ENCODE assay signal across 17 cellular contexts in genomic region chr3:27521872-27522265, GRCh38. TPM values are rescaled to one million over a fixed set of nuclear protein-coding genes. Genes with fewer than 3 reads are reported as not detected.
A peak's percentile ranks its signal among the peaks of the same experiment; 100 is the strongest.
DNase-seq lines count a peak whose midpoint lies in the region; ATAC-seq, FAIRE-seq and TF ChIP-seq lines count a peak whose summit lies in the region.
"Had no signal": no experiment of that assay in that cellular context is flagged by ENCODE, and none has a peak within 500 bp of the region (broad histone marks: within the 10 kb centered on the region; RNA-seq: fewer than 3 reads in every experiment).

No MANE protein-coding gene starts in this region.

- no peaks in the 10 kb centered on the region for H3K79me2 ChIP-seq in mammary epithelial cell (ENCODE audit: insufficient read depth, low read length)
- no peaks in the 10 kb centered on the region for H3K79me2 ChIP-seq in astrocyte (ENCODE audit: insufficient read depth, low read length)

- 88% methylated on average over 2 of the region's 2 CpGs for WGBS in mammary epithelial cell (ENCODE audit: low coverage, missing lambda C conversion rate)

- no peak overlapping the region for H3K4me2 ChIP-seq in mammary epithelial cell (ENCODE audit: insufficient read depth, low read depth, low read length)
- H3K4me2 ChIP-seq in astrocyte (ENCODE audit: low read length): peak overlapping the region; percentile 10

- no peaks in the 10 kb centered on the region for H3K36me3 Mint-ChIP-seq in MCF 10A (ENCODE audit: insufficient read depth, unreplicated experiment)
- H3K36me3 Mint-ChIP-seq in astrocyte (ENCODE audit: low read depth, unreplicated experiment): no peaks in the 10 kb centered on the region
- H3K36me3 Mint-ChIP-seq: CD8-positive, alpha-beta memory T cell; stimulated activated naive B cell treated with anti-CD40 and anti-IgM and Interleukin-4, amounts not matched to agents 10 μg/mL and 1 μg/mL and 100 μg/mL, for 72 hours had no signal

- no peak overlapping the region for H3K4me3 ChIP-seq in mammary epithelial cell (replicated peaks in 1 of 3; ENCODE audit: insufficient read depth in 1 of 3, low read depth in 2 of 3, low read length in 3 of 3)
- H3K4me3 ChIP-seq in astrocyte (ENCODE audit: insufficient read depth, low read depth, low read length): no peak overlapping the region
- no peak overlapping the region for H3K4me3 ChIP-seq in lower lobe of right lung
- no peak overlapping the region for H3K4me3 ChIP-seq in tibial artery
- no peak overlapping the region for H3K4me3 ChIP-seq in Peyer's patch

- in situ Hi-C loops in mammary epithelial cell (cut with MboI; ENCODE audit: low sequenced_read_pairs in 2 of 2): no loop called here

- FAIRE-seq in astrocyte (lab: Jason Lieb, UNC): no peak
- FAIRE-seq: urothelium cell line had no signal

- dilution Hi-C loops in mammary epithelial cell (cut with HindIII; ENCODE audit: low sequenced_read_pairs): no loop called here

- POLR2A ChIA-PET in MCF 10A (lab: Yijun Ruan, JAX): interaction anchor here (0.6 to 3.7 kb wide), 14 partner anchors 10 to 1973 kb away, joined by 3 to 50 read pairs (median 5); partner anchors contain the start of gene SLC4A7

- DNase-seq in MCF 10A (ENCODE audit: unreplicated experiment) (no peak), mammary epithelial cell (no peak), astrocyte (ENCODE audit: low read depth) (no peak), lower lobe of right lung (no peak), tibial artery (no peak), pons (ENCODE audit: low spot score) (no peak), activated gamma-delta T cell treated with Interleukin-2 at 50 U/mL for 16 hours (no peak), Peyer's patch (no peak)
- DNase-seq: activated CD8-positive, alpha-beta memory T cell treated with anti-CD3 and anti-CD28 coated beads for 24 hours; activated naive CD8-positive, alpha-beta T cell treated with anti-CD3 and anti-CD28 coated beads, Interleukin-2, amount 50 U/mL, for 24 hours; CD8-positive, alpha-beta memory T cell; midbrain; NCI-H1105; NCI-H82; stimulated activated naive B cell treated with anti-CD40 and anti-IgM and Interleukin-4, amounts not matched to agents 10 μg/mL and 1 μg/mL and 100 μg/mL, for 72 hours had no signal

- H3K9ac ChIP-seq in mammary epithelial cell (ENCODE audit: insufficient read depth, low read length) (no peak overlapping the region), astrocyte (ENCODE audit: low read length) (no peak overlapping the region)

- H3K9me3 Mint-ChIP-seq in MCF 10A (ENCODE audit: unreplicated experiment): no peaks in the 10 kb centered on the region
- peaks cover 1% of the 10 kb centered on the region for H3K9me3 Mint-ChIP-seq in astrocyte (ENCODE audit: unreplicated experiment)
- H3K9me3 Mint-ChIP-seq: activated naive CD8-positive, alpha-beta T cell treated with anti-CD3 and anti-CD28 coated beads, Interleukin-2, amount 50 U/mL, for 24 hours; CD8-positive, alpha-beta memory T cell; central memory CD8-positive, alpha-beta T cell; stimulated activated naive B cell treated with anti-CD40 and anti-IgM and Interleukin-4, amounts not matched to agents 10 μg/mL and 1 μg/mL and 100 μg/mL, for 72 hours had no signal

- H3K4me3 Mint-ChIP-seq in MCF 10A (ENCODE audit: unreplicated experiment) (no peak overlapping the region), astrocyte (ENCODE audit: unreplicated experiment) (no peak overlapping the region)
- H3K4me3 Mint-ChIP-seq: activated naive CD8-positive, alpha-beta T cell treated with anti-CD3 and anti-CD28 coated beads, Interleukin-2, amount 50 U/mL, for 24 hours; CD8-positive, alpha-beta memory T cell; central memory CD8-positive, alpha-beta T cell; stimulated activated naive B cell treated with anti-CD40 and anti-IgM and Interleukin-4, amounts not matched to agents 10 μg/mL and 1 μg/mL and 100 μg/mL, for 72 hours had no signal

- H2AFZ ChIP-seq in mammary epithelial cell (ENCODE audit: low read depth, low read length) (no peak overlapping the region), astrocyte (ENCODE audit: low read depth, low read length) (no peak overlapping the region)

- no peaks in the 10 kb centered on the region for H3K36me3 ChIP-seq in mammary epithelial cell (ENCODE audit: insufficient read depth, low read length)
- no peaks in the 10 kb centered on the region for H3K36me3 ChIP-seq in astrocyte (ENCODE audit: insufficient read depth, low read length)
- H3K36me3 ChIP-seq in lower lobe of right lung: no peaks in the 10 kb centered on the region
- no peaks in the 10 kb centered on the region for H3K36me3 ChIP-seq in tibial artery
- no peaks in the 10 kb centered on the region for H3K36me3 ChIP-seq in Peyer's patch

- TF ChIP-seq CTCF in MCF 10A (IDR thresholded peaks at IDR 0.05; ENCODE audit: unreplicated experiment): no peak
- TF ChIP-seq CTCF in mammary epithelial cell (conservative IDR thresholded peaks at IDR 0.05 in 1 of 2, IDR thresholded peaks at IDR 0.05 in 1 of 2; ENCODE audit: extremely low read depth in 1 of 2, insufficient read depth in 1 of 2, low read depth in 1 of 2, low read length in 2 of 2): no peak
- no peak for TF ChIP-seq CTCF in astrocyte (IDR thresholded peaks at IDR 0.05; ENCODE audit: insufficient read depth, low read depth, low read length)
- TF ChIP-seq CTCF in lower lobe of right lung (IDR thresholded peaks at IDR 0.05): no peak
- no peak for TF ChIP-seq CTCF in tibial artery (IDR thresholded peaks at IDR 0.05)
- TF ChIP-seq CTCF in Peyer's patch (IDR thresholded peaks at IDR 0.05): no peak

- H3K9me3 ChIP-seq in mammary epithelial cell (replicated peaks; ENCODE audit: insufficient read depth, low read length): no peaks in the 10 kb centered on the region
- H3K9me3 ChIP-seq in astrocyte (ENCODE audit: insufficient read depth, low read depth, low read length): no peaks in the 10 kb centered on the region
- no peaks in the 10 kb centered on the region for H3K9me3 ChIP-seq in lower lobe of right lung
- H3K9me3 ChIP-seq in tibial artery: no peaks in the 10 kb centered on the region
- H3K9me3 ChIP-seq in Peyer's patch: no peaks in the 10 kb centered on the region

- no peak for ATAC-seq in lower lobe of right lung
- ATAC-seq: stimulated activated naive B cell treated with anti-CD40 and anti-IgM and Interleukin-4, amounts not matched to agents 10 μg/mL and 1 μg/mL and 100 μg/mL, for 72 hours had no signal

- intact Hi-C loops in MCF 10A (cut with micrococcal nuclease) (no loop called here), mammary epithelial cell (cut with micrococcal nuclease) (loop anchor here (2.0 kb wide), 1 partner anchor 15 kb away; no protein-coding TSS in a partner anchor), lower lobe of right lung (cut with DNase I) (no loop called here), tibial artery (cut with DNase I; ENCODE audit: low total_unique reads) (loop anchor here (10.0 kb wide), 1 partner anchor 53 kb away; no protein-coding TSS in a partner anchor)

- H3K4me1 Mint-ChIP-seq in MCF 10A (ENCODE audit: insufficient read depth, unreplicated experiment) (peaks cover 27% of the 10 kb centered on the region), astrocyte (ENCODE audit: low read depth, unreplicated experiment) (peaks cover 15% of the 10 kb centered on the region)
- H3K4me1 Mint-ChIP-seq: activated naive CD8-positive, alpha-beta T cell treated with anti-CD3 and anti-CD28 coated beads, Interleukin-2, amount 50 U/mL, for 24 hours; stimulated activated naive B cell treated with anti-CD40 and anti-IgM and Interleukin-4, amounts not matched to agents 10 μg/mL and 1 μg/mL and 100 μg/mL, for 72 hours had no signal

- H3K4me1 ChIP-seq in mammary epithelial cell (ENCODE audit: insufficient read depth, low read length) (peaks cover 28% of the 10 kb centered on the region), astrocyte (ENCODE audit: insufficient read depth, low read length) (peaks cover 27% of the 10 kb centered on the region), lower lobe of right lung (peaks cover 23% of the 10 kb centered on the region), tibial artery (peaks cover 0 to 46% (median 35%) of the 10 kb centered on the region in 4 donors), Peyer's patch (no peaks in the 10 kb centered on the region)

- no peaks in the 10 kb centered on the region for H4K20me1 ChIP-seq in mammary epithelial cell (ENCODE audit: insufficient read depth, low read length)
- H4K20me1 ChIP-seq in astrocyte (ENCODE audit: insufficient read depth, low read length): no peaks in the 10 kb centered on the region

- H3K27ac Mint-ChIP-seq in MCF 10A (ENCODE audit: low read depth, unreplicated experiment) (peak overlapping the region; percentile 29), astrocyte (ENCODE audit: unreplicated experiment) (no peak overlapping the region)
- H3K27ac Mint-ChIP-seq: activated naive CD8-positive, alpha-beta T cell treated with anti-CD3 and anti-CD28 coated beads, Interleukin-2, amount 50 U/mL, for 24 hours; CD8-positive, alpha-beta memory T cell; stimulated activated naive B cell treated with anti-CD40 and anti-IgM and Interleukin-4, amounts not matched to agents 10 μg/mL and 1 μg/mL and 100 μg/mL, for 72 hours had no signal

- H3K27ac ChIP-seq in mammary epithelial cell (ENCODE audit: insufficient read depth, low read depth, low read length): no peak overlapping the region
- peak overlapping the region; percentile 24 for H3K27ac ChIP-seq in astrocyte (ENCODE audit: low read depth, low read length)
- peak overlapping the region; percentile 18 for H3K27ac ChIP-seq in lower lobe of right lung
- peak overlapping the region; percentile 39 to 82 for H3K27ac ChIP-seq in tibial artery
- peak overlapping the region in 1 of 4 donors; percentile 42 for H3K27ac ChIP-seq in Peyer's patch

- H3K27me3 Mint-ChIP-seq in MCF 10A (ENCODE audit: insufficient read depth, unreplicated experiment) (no peaks in the 10 kb centered on the region), astrocyte (ENCODE audit: low read depth, unreplicated experiment) (no peaks in the 10 kb centered on the region)
- H3K27me3 Mint-ChIP-seq: activated naive CD8-positive, alpha-beta T cell treated with anti-CD3 and anti-CD28 coated beads, Interleukin-2, amount 50 U/mL, for 24 hours; CD8-positive, alpha-beta memory T cell; central memory CD8-positive, alpha-beta T cell; stimulated activated naive B cell treated with anti-CD40 and anti-IgM and Interleukin-4, amounts not matched to agents 10 μg/mL and 1 μg/mL and 100 μg/mL, for 72 hours had no signal

- CTCF ChIA-PET in MCF 10A (lab: Yijun Ruan, JAX): interaction anchor here (0.5 to 1.9 kb wide), 7 partner anchors 13 to 159 kb away, joined by 3 to 12 read pairs (median 5); no protein-coding TSS in a partner anchor
- CTCF ChIA-PET in mammary epithelial cell (lab: Charles Lee; ENCODE audit: low non-redundant PET): no interaction called here

- H3K27me3 ChIP-seq in mammary epithelial cell (ENCODE audit: insufficient read depth, low read length) (no peaks in the 10 kb centered on the region), astrocyte (ENCODE audit: insufficient read depth, low read length) (no peaks in the 10 kb centered on the region), lower lobe of right lung (ENCODE audit: low read depth) (no peaks in the 10 kb centered on the region), tibial artery (no peaks in the 10 kb centered on the region), Peyer's patch (no peaks in the 10 kb centered on the region)

- TF ChIP-seq POLR2A in Peyer's patch (IDR thresholded peaks at IDR 0.05): no peak

- BruUV-seq in MCF 10A (replicated peaks; lab: Mats Ljungman, UMichigan) (no TSS peak), mammary epithelial cell (replicated peaks; lab: Mats Ljungman, UMichigan) (no TSS peak)

RNA-seq across cellular contexts. Expression of gene SLC4A7, which starts 37.7 kb away (rescaled TPM):
- 37.2 and 41.9 TPM in 2 replicates for total RNA-seq in MCF 10A (2022)
- 100 to 1,000 TPM in 1 of 2 donors, 10 to 100 TPM in 1; 95.4 to 123 TPM for total RNA-seq in mammary epithelial cell
- polyA plus RNA-seq in mammary epithelial cell: 25.0 TPM
- polyA minus RNA-seq in mammary epithelial cell: 68.6 TPM
- 66.7 and 68.7 TPM in 2 replicates for total RNA-seq in astrocyte
- 17.2 TPM for total RNA-seq in lower lobe of right lung
- 100 to 1,000 TPM in 3 of 4 donors, 10 to 100 TPM in 1; 92.4 to 201 (median 152) TPM for total RNA-seq in Peyer's patch

Comparison
In these comparisons a context has a peak if more than half of its experiments do, and no peak if none do; other contexts are left out.
1. intact Hi-C loops: an anchor here in mammary epithelial cell (2.0 kb wide) and tibial artery (10.0 kb wide); none called in MCF 10A and lower lobe of right lung.